ENCODE assay signal across 24 cellular contexts in the genomic region with DNA sequence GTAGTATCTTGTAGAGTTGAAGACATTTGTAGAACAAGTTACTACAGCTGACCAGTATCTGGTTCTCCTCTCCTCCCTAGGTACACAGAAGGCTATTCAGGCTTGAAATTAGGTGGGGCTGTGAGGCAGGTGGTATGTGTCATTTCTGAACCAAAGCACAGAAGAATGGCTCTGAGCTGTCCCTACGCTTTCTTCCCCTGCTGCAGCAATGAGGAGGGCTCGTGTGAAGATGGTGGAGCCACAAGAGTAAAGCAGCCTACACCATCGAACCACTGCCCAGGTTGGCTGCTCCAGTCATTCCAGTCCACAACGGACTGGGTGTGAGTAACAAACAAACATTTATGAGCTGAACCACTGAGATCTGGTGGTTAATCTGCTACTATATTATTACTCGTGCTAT.
DNase-seq lines count a peak whose midpoint lies in the region; ATAC-seq and TF ChIP-seq lines count a peak whose summit lies in the region.
"Had no signal": no experiment of that assay in that cellular context is flagged by ENCODE, and none has a peak within 500 bp of the region (broad histone marks: within the 10 kb centered on the region; RNA-seq: fewer than 3 reads in every experiment).

No MANE protein-coding gene starts in this region.

- CTCF ChIA-PET in GM10248 (lab: Yijun Ruan, JAX), result interaction anchor here (0.7 to 2.0 kb wide), 6 partner anchors 11 to 192 kb away, joined by 3 to 8 read pairs (median 5); no protein-coding TSS in a partner anchor

- H3K9me3 Mint-ChIP-seq in activated T-helper 17 cell treated with anti-CD3 and anti-CD28 coated beads, Interleukin-2, amount 50 U/mL, for 72 hours, result no peaks in the 10 kb centered on the region
- H3K9me3 Mint-ChIP-seq: naive B cell had no signal

- H3K4me3 Mint-ChIP-seq in activated T-helper 17 cell treated with anti-CD3 and anti-CD28 coated beads, Interleukin-2, amount 50 U/mL, for 72 hours, result no peak overlapping the region
- H3K4me3 Mint-ChIP-seq: activated CD8-positive, alpha-beta T cell treated with anti-CD3 and anti-CD28 coated beads, Interleukin-2, amount 10 ng/mL, durations not matched to agents 7 days and 5 days had no signal

- DNase-seq in GM10248 (ENCODE audit: extremely low spot score), result peak; percentile 47
- peak; percentile 38 for DNase-seq in GM13976 (ENCODE audit: low spot score)
- no peak for DNase-seq in globus pallidus (ENCODE audit: low spot score)
- no peak for DNase-seq in amygdala (lab: John Stamatoyannopoulos, UW)
- no peak for DNase-seq in NCI-H526 treated with DMSO at 0.1 percent for 48 hours (lab: John Stamatoyannopoulos, UW)
- DNase-seq: ACHN; activated CD8-positive, alpha-beta T cell treated with anti-CD3 and anti-CD28 coated beads, Interleukin-2, amount 10 ng/mL, durations not matched to agents 7 days and 5 days; activated naive CD4-positive, alpha-beta T cell; activated T-cell treated with anti-CD3 and anti-CD28 coated beads, Interleukin-2, amount 50 U/mL, for 1 hour; BE2C; brain microvascular endothelial cell; COR-L47; DMS53; islet precursor cell; left ventricle myocardium superior; naive B cell; NCI-H1092; NCI-H1930; NCI-H69; stimulated activated CD4-positive, alpha-beta T cell treated with anti-CD3 and anti-CD28 coated beads, Interleukin-15, amount 100 ng/mL, for 24 hours; stimulated activated naive CD4-positive, alpha-beta T cell had no signal

- peaks cover 10% of the 10 kb centered on the region for H3K36me3 Mint-ChIP-seq in activated T-helper 17 cell treated with anti-CD3 and anti-CD28 coated beads, Interleukin-2, amount 50 U/mL, for 72 hours (ENCODE audit: low read depth)
- H3K36me3 Mint-ChIP-seq: naive B cell had no signal

- ATAC-seq in HG02763 (IDR thresholded peaks at IDR 0.05; ENCODE audit: unreplicated experiment) (peak; percentile 58), HG02938 (IDR thresholded peaks at IDR 0.05; ENCODE audit: unreplicated experiment) (no peak)
- ATAC-seq in activated T-helper 17 cell treated with anti-CD3 and anti-CD28 coated beads, Interleukin-2, amount 50 U/mL, for 72 hours (replicated peaks), result peak; percentile 28
- ATAC-seq: activated CD8-positive, alpha-beta T cell treated with anti-CD3 and anti-CD28 coated beads, Interleukin-2, amount 10 ng/mL, durations not matched to agents 7 days and 5 days; left ventricle myocardium superior had no signal

- POLR2A ChIA-PET in GM10248 (lab: Yijun Ruan, JAX), result no interaction called here

- TF ChIP-seq CTCF in GM10248 (IDR thresholded peaks at IDR 0.05; ENCODE audit: control extremely low read depth, extremely low read depth, low read depth, missing control alignments) (no peak), GM13976 (IDR thresholded peaks at IDR 0.05; ENCODE audit: borderline replicate concordance, control extremely low read depth, extremely low read depth, insufficient read depth, missing control alignments) (no peak)

- H3K4me1 Mint-ChIP-seq in activated T-helper 17 cell treated with anti-CD3 and anti-CD28 coated beads, Interleukin-2, amount 50 U/mL, for 72 hours, result peaks cover 6% of the 10 kb centered on the region

- in situ Hi-C loops in GM13976 (cut with MboI; ENCODE audit: low sequenced_read_pairs, unreplicated experiment), result no loop called here

- no peaks in the 10 kb centered on the region for H3K27me3 Mint-ChIP-seq in activated T-helper 17 cell treated with anti-CD3 and anti-CD28 coated beads, Interleukin-2, amount 50 U/mL, for 72 hours
- H3K27me3 Mint-ChIP-seq: naive B cell had no signal

- no peak overlapping the region for H3K27ac Mint-ChIP-seq in activated T-helper 17 cell treated with anti-CD3 and anti-CD28 coated beads, Interleukin-2, amount 50 U/mL, for 72 hours
- H3K27ac Mint-ChIP-seq: activated CD8-positive, alpha-beta T cell treated with anti-CD3 and anti-CD28 coated beads, Interleukin-2, amount 10 ng/mL, durations not matched to agents 7 days and 5 days had no signal

Comparison
In these comparisons a context has a peak if more than half of its experiments do, and no peak if none do; other contexts are left out.
1. DNase-seq: peak in GM10248 (single experiment) and GM13976 (single experiment); none in globus pallidus (single experiment), amygdala (0 of 56) and NCI-H526 treated with DMSO at 0.1 percent for 48 hours (single experiment).